In the genomic region with DNA sequence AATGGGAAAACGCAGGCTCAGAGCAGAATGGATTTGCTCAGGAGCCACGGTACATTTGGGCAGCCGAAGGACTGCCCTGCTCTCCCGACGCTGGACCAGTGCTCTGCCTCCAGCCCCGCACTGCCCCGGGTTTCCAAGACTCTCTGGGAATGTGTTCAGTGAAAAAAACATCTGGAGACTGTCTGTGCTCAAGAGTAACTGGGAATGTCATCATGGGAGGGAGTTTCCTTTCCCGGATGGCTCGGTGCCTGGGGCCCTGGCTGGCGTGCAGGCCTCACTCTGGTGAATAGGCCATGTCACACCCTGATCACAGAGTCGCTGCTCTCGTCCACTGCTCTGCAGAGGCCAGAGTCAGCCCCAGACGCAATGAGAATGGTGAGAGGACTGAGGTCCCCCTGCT, we compare ENCODE assay signal across 1 cellular context.
TF ChIP-seq lines count a peak whose summit lies in the region.

No MANE protein-coding gene starts in this region.

TF ChIP-seq in SK-N-SH treated with all-trans-retinoic acid at 6 μM for 48 hours, 23 proteins besides CTCF, POLR2A, EP300 and RAD21 (continued from another document):
- TF ChIP-seq, protein P1, sequence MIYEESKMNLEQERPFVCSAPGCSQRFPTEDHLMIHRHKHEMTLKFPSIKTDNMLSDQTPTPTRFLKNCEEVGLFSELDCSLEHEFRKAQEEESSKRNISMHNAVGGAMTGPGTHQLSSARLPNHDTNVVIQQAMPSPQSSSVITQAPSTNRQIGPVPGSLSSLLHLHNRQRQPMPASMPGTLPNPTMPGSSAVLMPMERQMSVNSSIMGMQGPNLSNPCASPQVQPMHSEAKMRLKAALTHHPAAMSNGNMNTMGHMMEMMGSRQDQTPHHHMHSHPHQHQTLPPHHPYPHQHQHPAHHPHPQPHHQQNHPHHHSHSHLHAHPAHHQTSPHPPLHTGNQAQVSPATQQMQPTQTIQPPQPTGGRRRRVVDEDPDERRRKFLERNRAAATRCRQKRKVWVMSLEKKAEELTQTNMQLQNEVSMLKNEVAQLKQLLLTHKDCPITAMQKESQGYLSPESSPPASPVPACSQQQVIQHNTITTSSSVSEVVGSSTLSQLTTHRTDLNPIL (CRISPR knock-in tag; IDR thresholded peaks at IDR 0.05; ENCODE audit: low read depth), result no peak
- TF ChIP-seq RARB (CRISPR knock-in tag; IDR thresholded peaks at IDR 0.05) (no peak), ZC3H10 (CRISPR knock-in tag; IDR thresholded peaks at IDR 0.05) (no peak), GLIS3 (CRISPR knock-in tag; IDR thresholded peaks at IDR 0.05) (no peak), ZNF565 (CRISPR knock-in tag; conservative IDR thresholded peaks at IDR 0.05; ENCODE audit: low read depth) (no peak), ARNTL (CRISPR knock-in tag; IDR thresholded peaks at IDR 0.05; ENCODE audit: borderline replicate concordance, low read depth) (no peak), ESRRG (CRISPR knock-in tag; IDR thresholded peaks at IDR 0.05) (no peak)
TF ChIP-seq in SK-N-SH treated with all-trans-retinoic acid at 6 μM for 48 hours: peak in this region for 4.
